Comparison of ENCODE assay signal across 1 cellular context in the genomic region with DNA sequence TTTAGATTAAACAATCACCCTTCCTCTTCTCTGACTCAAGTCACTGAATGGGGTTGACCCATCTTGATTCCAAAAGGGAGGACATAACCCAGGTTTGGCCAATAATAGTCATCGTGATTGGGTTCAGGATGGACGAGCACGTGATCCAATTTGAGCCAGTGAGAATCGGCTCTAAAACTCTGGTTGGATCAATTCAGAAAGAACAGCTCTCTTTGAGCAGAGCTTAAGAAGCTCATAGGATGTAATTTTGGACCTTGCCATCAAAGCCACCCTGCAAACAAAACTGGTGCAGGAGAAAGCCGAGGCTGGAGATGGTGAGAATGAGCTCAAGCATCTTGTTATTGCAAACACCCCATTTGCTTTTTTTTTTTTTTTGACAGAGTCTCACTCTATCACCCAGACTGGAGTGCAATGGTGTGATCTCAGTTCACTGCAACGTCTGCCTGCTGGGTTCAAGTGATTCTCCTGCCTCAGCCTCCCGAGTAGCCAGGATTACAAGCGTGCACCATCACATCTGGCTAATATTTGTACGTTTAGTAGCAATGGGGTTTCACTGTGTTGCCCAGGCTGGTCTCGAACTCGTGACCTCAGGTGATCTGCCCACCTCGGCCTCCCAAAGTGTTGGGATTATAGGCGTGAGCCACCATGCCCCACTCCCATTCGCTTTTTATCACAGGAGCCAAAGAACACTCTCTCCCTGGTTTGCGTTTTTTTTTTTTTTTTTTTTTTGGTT.
TF ChIP-seq lines count a peak whose summit lies in the region.

No MANE protein-coding gene starts in this region.

TF ChIP-seq in IMR-90, 13 proteins besides CTCF, POLR2A, EP300 and RAD21:
- TF ChIP-seq BHLHE40 (IDR thresholded peaks at IDR 0.05; ENCODE audit: low read depth, low read length) (no peak), FOS (IDR thresholded peaks at IDR 0.05; ENCODE audit: low read depth, low read length) (no peak), NFE2L2 (IDR thresholded peaks at IDR 0.05; ENCODE audit: low read depth, low read length) (no peak), CEBPB (IDR thresholded peaks at IDR 0.05; ENCODE audit: low read depth, low read length) (no peak), MAZ (IDR thresholded peaks at IDR 0.05; ENCODE audit: borderline replicate concordance, low read depth, low read length) (no peak)
